Comparison of ENCODE assay signal across 28 cellular contexts in the genomic region with DNA sequence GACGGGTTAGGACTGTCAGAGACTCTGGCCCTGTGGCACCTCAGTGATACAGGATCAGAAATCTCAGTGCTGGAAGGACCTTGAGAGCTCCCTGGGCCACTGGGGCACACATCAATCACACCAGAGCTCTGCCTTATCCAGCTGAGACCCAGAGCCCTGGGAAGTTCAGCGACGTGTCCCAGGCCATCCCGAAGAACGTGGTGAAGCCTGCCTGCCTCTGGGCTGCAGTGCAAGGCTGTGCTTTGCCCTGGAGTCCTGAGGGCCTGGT.
"Had no signal": no experiment of that assay in that cellular context is flagged by ENCODE, and none has a peak within 500 bp of the region (broad histone marks: within the 10 kb centered on the region; RNA-seq: fewer than 3 reads in every experiment).

No MANE protein-coding gene starts in this region.

- H3K4me3 ChIP-seq: pancreas, psoas muscle, right lobe of liver, sigmoid colon, suprapubic skin, testis, tibial artery, transverse colon, vagina had no signal

- H3K36me3 Mint-ChIP-seq: naive B cell; naive thymus-derived CD8-positive, alpha-beta T cell; natural killer cell treated with Interleukin-12 subunit alpha and Interleukin-12 subunit beta and Interleukin-15 and Interleukin-18, amount 100 ng/mL, for 72 hours; stimulated activated effector memory CD8-positive, alpha-beta T cell treated with anti-CD3 and anti-CD28 coated beads, Interleukin-12 subunit alpha, Interleukin-12 subunit beta, amount 100 ng/mL, for 72 hours; type B pancreatic cell had no signal

- H3K27me3 Mint-ChIP-seq: naive B cell, type B pancreatic cell had no signal

- ATAC-seq: naive thymus-derived CD8-positive, alpha-beta T cell; pancreas; psoas muscle; right cardiac atrium; stimulated activated effector memory CD8-positive, alpha-beta T cell treated with anti-CD3 and anti-CD28 coated beads, Interleukin-12 subunit alpha, Interleukin-12 subunit beta, amount 100 ng/mL, for 72 hours; stimulated activated naive CD8-positive, alpha-beta T cell treated with anti-CD3 and anti-CD28 coated beads, Interleukin-15, amount 100 ng/mL, for 72 hours; stimulated activated naive CD8-positive, alpha-beta T cell treated with anti-CD3 and anti-CD28 coated beads, Interleukin-15, Interleukin-2, amounts not matched to agents 100 U/mL and 50 U/mL, for 24 hours had no signal

- H3K36me3 ChIP-seq: pancreas, right lobe of liver, sigmoid colon, suprapubic skin, tibial artery, transverse colon, vagina had no signal

- H3K27me3 ChIP-seq: pancreas, right lobe of liver, testis, transverse colon, vagina had no signal

- H3K4me1 ChIP-seq: pancreas, psoas muscle, sigmoid colon, suprapubic skin, testis, tibial artery, transverse colon, vagina had no signal

- DNase-seq: naive B cell; naive thymus-derived CD8-positive, alpha-beta T cell; nephron progenitor cell; occipital lobe; pancreas; psoas muscle; right cardiac atrium; sigmoid colon; small intestine; stimulated activated CD4-positive, alpha-beta T cell treated with anti-CD3 and anti-CD28 coated beads, Interleukin-15, amount 100 ng/mL, for 24 hours; stimulated activated CD4-positive, alpha-beta T cell treated with anti-CD3 and anti-CD28 coated beads, Interleukin-2, amount 100 ng/mL, for 24 hours; stimulated activated CD4-positive, alpha-beta T cell treated with anti-CD3 and anti-CD28 coated beads, Interleukin-2, amount 100 ng/mL, for 48 hours; stimulated activated CD4-positive, alpha-beta T cell treated with anti-CD3 and anti-CD28 coated beads, Interleukin-4, amount 100 ng/mL, for 24 hours; stimulated activated naive CD4-positive, alpha-beta T cell; stimulated activated naive CD8-positive, alpha-beta T cell treated with anti-CD3 and anti-CD28 coated beads, Interleukin-15, amount 100 ng/mL, for 72 hours; stimulated activated naive CD8-positive, alpha-beta T cell treated with anti-CD3 and anti-CD28 coated beads, Interleukin-15, Interleukin-2, amounts not matched to agents 100 U/mL and 50 U/mL, for 24 hours; substantia nigra; testis; tibial artery; transverse colon had no signal

- H3K4me3 Mint-ChIP-seq: naive B cell; naive thymus-derived CD8-positive, alpha-beta T cell; natural killer cell treated with Interleukin-12 subunit alpha and Interleukin-12 subunit beta and Interleukin-15 and Interleukin-18, amount 100 ng/mL, for 72 hours; nephron progenitor cell; neural crest cell; stimulated activated effector memory CD8-positive, alpha-beta T cell treated with anti-CD3 and anti-CD28 coated beads, Interleukin-12 subunit alpha, Interleukin-12 subunit beta, amount 100 ng/mL, for 72 hours; stimulated activated naive CD8-positive, alpha-beta T cell treated with anti-CD3 and anti-CD28 coated beads, Interleukin-15, amount 100 ng/mL, for 72 hours; type B pancreatic cell had no signal

- H3K9me3 ChIP-seq: pancreas, psoas muscle, right lobe of liver, sigmoid colon, suprapubic skin, testis, tibial artery, transverse colon, vagina had no signal

- H3K4me1 Mint-ChIP-seq: naive B cell; nephron progenitor cell; neural crest cell; stimulated activated effector memory CD8-positive, alpha-beta T cell treated with anti-CD3 and anti-CD28 coated beads, Interleukin-12 subunit alpha, Interleukin-12 subunit beta, amount 100 ng/mL, for 72 hours; stimulated activated naive CD8-positive, alpha-beta T cell treated with anti-CD3 and anti-CD28 coated beads, Interleukin-15, amount 100 ng/mL, for 72 hours had no signal

- H3K27ac Mint-ChIP-seq: naive thymus-derived CD8-positive, alpha-beta T cell; natural killer cell treated with Interleukin-12 subunit alpha and Interleukin-12 subunit beta and Interleukin-15 and Interleukin-18, amount 100 ng/mL, for 72 hours; nephron progenitor cell; progenitor cell of endocrine pancreas; stimulated activated effector memory CD8-positive, alpha-beta T cell treated with anti-CD3 and anti-CD28 coated beads, Interleukin-12 subunit alpha, Interleukin-12 subunit beta, amount 100 ng/mL, for 72 hours; stimulated activated naive CD8-positive, alpha-beta T cell treated with anti-CD3 and anti-CD28 coated beads, Interleukin-15, amount 100 ng/mL, for 72 hours; type B pancreatic cell had no signal

- H3K27ac ChIP-seq: pancreas, psoas muscle, sigmoid colon, suprapubic skin, testis, tibial artery, transverse colon, vagina had no signal

- H3K9me3 Mint-ChIP-seq: naive thymus-derived CD8-positive, alpha-beta T cell; natural killer cell treated with Interleukin-12 subunit alpha and Interleukin-12 subunit beta and Interleukin-15 and Interleukin-18, amount 100 ng/mL, for 72 hours; nephron progenitor cell; neural crest cell; stimulated activated effector memory CD8-positive, alpha-beta T cell treated with anti-CD3 and anti-CD28 coated beads, Interleukin-12 subunit alpha, Interleukin-12 subunit beta, amount 100 ng/mL, for 72 hours; stimulated activated naive CD8-positive, alpha-beta T cell treated with anti-CD3 and anti-CD28 coated beads, Interleukin-15, amount 100 ng/mL, for 72 hours; type B pancreatic cell had no signal
